Comparison of ENCODE assay signal across 8 cellular contexts in the genomic region with DNA sequence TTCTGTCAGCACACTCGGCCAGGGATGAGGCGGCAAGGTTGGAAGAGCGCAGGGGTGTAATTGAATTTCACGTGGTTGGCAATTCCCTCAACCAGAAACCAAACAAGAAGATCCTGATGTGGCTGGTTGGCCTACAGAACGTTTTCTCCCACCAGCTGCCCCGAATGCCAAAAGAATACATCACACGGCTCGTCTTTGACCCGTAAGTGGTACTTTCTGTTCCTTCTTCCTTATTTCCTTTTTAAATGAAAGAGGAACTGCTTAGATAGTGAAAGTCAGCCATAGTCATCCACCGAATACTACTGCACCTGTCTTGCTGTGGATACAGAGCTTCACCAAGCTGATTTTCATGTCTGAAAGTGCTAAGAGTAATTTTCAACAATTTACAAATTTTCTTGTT.
DNase-seq lines count a peak whose midpoint lies in the region; ATAC-seq and TF ChIP-seq lines count a peak whose summit lies in the region.

No MANE protein-coding gene starts in this region.

- no peak overlapping the region for H3K27ac ChIP-seq in CD4-positive, alpha-beta T cell (ENCODE audit: low read depth, low read length)

- H3K27me3 Mint-ChIP-seq in type B pancreatic cell, result no peaks in the 10 kb centered on the region
- no peaks in the 10 kb centered on the region for H3K27me3 Mint-ChIP-seq in CD4-positive, alpha-beta T cell

- no peaks in the 10 kb centered on the region for H3K9me3 Mint-ChIP-seq in type B pancreatic cell
- no peaks in the 10 kb centered on the region for H3K9me3 Mint-ChIP-seq in CD4-positive, alpha-beta T cell

- H3K9me3 ChIP-seq in CD4-positive, alpha-beta T cell (ENCODE audit: control insufficient read depth, low read length), result no peaks in the 10 kb centered on the region

- H3K36me3 Mint-ChIP-seq in type B pancreatic cell, result peaks cover 25% of the 10 kb centered on the region
- peaks cover 89% of the 10 kb centered on the region for H3K36me3 Mint-ChIP-seq in CD4-positive, alpha-beta T cell (ENCODE audit: low read depth)

- POLR2A ChIA-PET in CD4-positive, alpha-beta T cell (lab: Charles Lee), result no interaction called here

- TF ChIP-seq CTCF in GM13977 (IDR thresholded peaks at IDR 0.05; ENCODE audit: extremely low read depth, insufficient read depth, missing control alignments) (no peak), type B pancreatic cell (conservative IDR thresholded peaks at IDR 0.05) (no peak)
- TF ChIP-seq CTCF in CD4-positive, alpha-beta T cell (IDR thresholded peaks at IDR 0.05), result no peak

- CTCF ChIA-PET in CD4-positive, alpha-beta T cell (lab: Charles Lee), result no interaction called here

- in situ Hi-C loops in GM13977 (cut with MboI; ENCODE audit: low pct_unique_long_range_greater_than_20kb, low sequenced_read_pairs, unreplicated experiment), result no loop called here

- H3K4me3 Mint-ChIP-seq in type B pancreatic cell, result no peak overlapping the region
- H3K4me3 Mint-ChIP-seq in CD4-positive, alpha-beta T cell, result no peak overlapping the region

- H3K27ac Mint-ChIP-seq in type B pancreatic cell, result no peak overlapping the region
- no peak overlapping the region for H3K27ac Mint-ChIP-seq in CD4-positive, alpha-beta T cell

- intact Hi-C loops in CD4-positive, alpha-beta T cell (cut with DNase I, micrococcal nuclease), result no loop called here

- H3K27me3 ChIP-seq in CD4-positive, alpha-beta T cell (ENCODE audit: control insufficient read depth, insufficient read depth, low read length), result no peaks in the 10 kb centered on the region

- peak; percentile 69 for DNase-seq in GM13977 (ENCODE audit: low spot score)
- peak; percentile 81 for DNase-seq in germinal center (ENCODE audit: low spot score)
- no peak for DNase-seq in type B pancreatic cell (ENCODE audit: extremely low spot score, unreplicated experiment)
- no peak for DNase-seq in T1000 (lab: John Stamatoyannopoulos, UW)
- no peak for DNase-seq in SW 1271 (lab: John Stamatoyannopoulos, UW)
- DNase-seq in CD4-positive, alpha-beta T cell, result no peak

- ATAC-seq in GM21528 (IDR thresholded peaks at IDR 0.05; ENCODE audit: low FRiP score, unreplicated experiment) (peak; percentile 99), HG03521 (IDR thresholded peaks at IDR 0.05; ENCODE audit: unreplicated experiment) (peak; percentile 99)
- ATAC-seq in CD4-positive, alpha-beta T cell (ENCODE audit: poor library complexity), result no peak

- H3K4me1 Mint-ChIP-seq in type B pancreatic cell (ENCODE audit: unreplicated experiment), result peaks cover 13% of the 10 kb centered on the region
- H3K4me1 Mint-ChIP-seq in CD4-positive, alpha-beta T cell (ENCODE audit: low read depth), result no peaks in the 10 kb centered on the region

Comparison
In these comparisons a context has a peak if more than half of its experiments do, and no peak if none do; other contexts are left out.
1. DNase-seq: peak in GM13977 (single experiment) and germinal center (single experiment); none in type B pancreatic cell (single experiment), T1000 (single experiment), SW 1271 (0 of 2) and CD4-positive, alpha-beta T cell (0 of 10).